Comparison of ENCODE assay signal across 27 cellular contexts in genomic region chr6:57064809-57065208, GRCh38. TPM values are rescaled to one million over a fixed set of nuclear protein-coding genes. Genes with fewer than 3 reads are reported as not detected.
DNase-seq lines count a peak whose midpoint lies in the region; ATAC-seq and TF ChIP-seq lines count a peak whose summit lies in the region.
"Had no signal": no experiment of that assay in that cellular context is flagged by ENCODE, and none has a peak within 500 bp of the region (broad histone marks: within the 10 kb centered on the region; RNA-seq: fewer than 3 reads in every experiment).

No MANE protein-coding gene starts in this region.

- TF ChIP-seq EP300 in SK-N-SH (IDR thresholded peaks at IDR 0.05; ENCODE audit: borderline replicate concordance in 1 of 2, low read depth in 1 of 2, low read length in 1 of 2): no peak

- no peak overlapping the region for H3K4me3 ChIP-seq in SK-N-SH (ENCODE audit: low read depth in 2 of 2, low read length in 1 of 2)
- H3K4me3 ChIP-seq in fibroblast of pulmonary artery (replicated peaks; ENCODE audit: low read depth, low read length): no peak overlapping the region
- H3K4me3 ChIP-seq: lung, spleen, thyroid gland had no signal

- no peaks in the 10 kb centered on the region for H3K9me3 ChIP-seq in SK-N-SH
- H3K9me3 ChIP-seq: spleen, thyroid gland had no signal

- H3K36me3 ChIP-seq in SK-N-SH (replicated peaks in 1 of 2; ENCODE audit: control insufficient read depth in 1 of 2, insufficient read depth in 2 of 2, low read length in 1 of 2): peaks cover 15 to 22% of the 10 kb centered on the region in 2 experiments

- no peak for TF ChIP-seq RAD21 in SK-N-SH (IDR thresholded peaks at IDR 0.05; ENCODE audit: low read length)

- POLR2A ChIA-PET in activated CD4-positive, alpha-beta T cell treated with anti-CD3 and anti-CD28 coated beads, Interleukin-2, amount 10 ng/mL, durations not matched to agents 7 days and 5 days (lab: Charles Lee): no interaction called here
- POLR2A ChIA-PET in SK-N-SH (lab: Yijun Ruan, JAX): no interaction called here

- TF ChIP-seq CTCF in SK-N-SH (IDR thresholded peaks at IDR 0.05) (no peak), fibroblast of pulmonary artery (IDR thresholded peaks at IDR 0.05; ENCODE audit: low read length, missing control alignments) (no peak)

- peaks cover 0 to 16% of the 10 kb centered on the region in 2 experiments; a peak in 2 of 4 replicates for H3K4me1 ChIP-seq in SK-N-SH (ENCODE audit: control insufficient read depth in 1 of 2, insufficient read depth in 2 of 2, low read depth in 1 of 2, low read length in 1 of 2)
- H3K4me1 ChIP-seq: spleen, thyroid gland had no signal

- no peaks in the 10 kb centered on the region for H3K9me2 ChIP-seq in SK-N-SH

- CTCF ChIA-PET in activated CD4-positive, alpha-beta T cell treated with anti-CD3 and anti-CD28 coated beads, Interleukin-2, amount 10 ng/mL, durations not matched to agents 7 days and 5 days (lab: Charles Lee): no interaction called here
- CTCF ChIA-PET in SK-N-SH (lab: Yijun Ruan, JAX): no interaction called here

- no peak for ATAC-seq in HG02642 (IDR thresholded peaks at IDR 0.05; ENCODE audit: poor library complexity, unreplicated experiment)
- ATAC-seq: activated T-cell treated with anti-CD3 and anti-CD28 coated beads, Interleukin-2, amount 50 U/mL, for 4 hours; esophagus mucosa; HCT116; stimulated activated naive CD8-positive, alpha-beta T cell treated with anti-CD3 and anti-CD28 coated beads, Interleukin-15, Interleukin-2, amounts not matched to agents 100 U/mL and 50 U/mL, for 24 hours had no signal

- H3K79me2 ChIP-seq in SK-N-SH (ENCODE audit: insufficient read depth): no peaks in the 10 kb centered on the region

- H2AFZ ChIP-seq in SK-N-SH (ENCODE audit: low read depth): no peak overlapping the region

- no peaks in the 10 kb centered on the region for H3K9me3 Mint-ChIP-seq in activated CD4-positive, alpha-beta T cell treated with anti-CD3 and anti-CD28 coated beads, Interleukin-2, amount 10 ng/mL, durations not matched to agents 7 days and 5 days
- H3K9me3 Mint-ChIP-seq: activated CD4-positive, alpha-beta memory T cell treated with anti-CD3 and anti-CD28 coated beads, Interleukin-2, amount 10 ng/mL, durations not matched to agents 7 days and 5 days; activated naive CD4-positive, alpha-beta T cell treated with anti-CD3 and anti-CD28 coated beads for 36 hours; activated T-cell treated with anti-CD3 and anti-CD28 coated beads, Interleukin-2, amount 50 U/mL, for 4 hours had no signal

- DNase-seq in activated CD4-positive, alpha-beta T cell treated with anti-CD3 and anti-CD28 coated beads, Interleukin-2, amount 10 ng/mL, durations not matched to agents 7 days and 5 days: no peak
- DNase-seq in activated CD4-positive, alpha-beta T cell treated with anti-CD3 and anti-CD28 coated beads, Interleukin-2, amount 50 U/mL, for 48 hours: no peak
- DNase-seq in SK-N-SH (no peak), fibroblast of pulmonary artery (ENCODE audit: low read depth) (peak; percentile 15), iPS-NIHi11 (ENCODE audit: low spot score) (no peak), NCI-H1694 treated with DMSO at 0.1 percent for 48 hours (lab: John Stamatoyannopoulos, UW) (no peak), substantia nigra (lab: John Stamatoyannopoulos, UW) (no peak)
- DNase-seq: 8988T; activated CD4-positive, alpha-beta memory T cell treated with anti-CD3 and anti-CD28 coated beads, Interleukin-2, amount 10 ng/mL, durations not matched to agents 7 days and 5 days; activated CD4-positive, CD25-positive, alpha-beta regulatory T cell; activated naive CD4-positive, alpha-beta T cell treated with anti-CD3 and anti-CD28 coated beads for 36 hours; activated T-cell treated with anti-CD3 and anti-CD28 coated beads, Interleukin-2, amount 50 U/mL, for 4 hours; aorta; C1 segment of cervical spinal cord; effector memory CD4-positive, alpha-beta T cell; KBM-7; NCI-H146; NCI-H69; retina; spleen; stimulated activated CD4-positive, alpha-beta T cell treated with anti-CD3 and anti-CD28 coated beads, Interleukin-4, amount 100 ng/mL, for 1 hour; stimulated activated naive CD8-positive, alpha-beta T cell treated with anti-CD3 and anti-CD28 coated beads, Interleukin-15, Interleukin-2, amounts not matched to agents 100 U/mL and 50 U/mL, for 24 hours; thyroid gland had no signal

- no peak overlapping the region for H3K9ac ChIP-seq in SK-N-SH

- H3K27ac ChIP-seq in SK-N-SH (ENCODE audit: low read depth in 2 of 2, low read length in 1 of 2) (peak overlapping the region in 1 of 2 experiments; percentile 23; a peak in 2 of 4 replicates), substantia nigra (ENCODE audit: low read depth, low read length, poor library complexity, severe bottlenecking) (no peak overlapping the region)
- H3K27ac ChIP-seq: spleen, thyroid gland had no signal

- 88% methylated on average over 1 of the region's 1 CpG for WGBS in SK-N-SH (ENCODE audit: low lambda C conversion rate)

- no peak overlapping the region; the same call in 1 of the 2 replicates for H3K4me2 ChIP-seq in SK-N-SH

- peaks cover 9% of the 10 kb centered on the region for H3K4me1 Mint-ChIP-seq in activated CD4-positive, alpha-beta T cell treated with anti-CD3 and anti-CD28 coated beads, Interleukin-2, amount 10 ng/mL, durations not matched to agents 7 days and 5 days

- peaks cover 25% of the 10 kb centered on the region for H3K36me3 Mint-ChIP-seq in activated CD4-positive, alpha-beta T cell treated with anti-CD3 and anti-CD28 coated beads, Interleukin-2, amount 10 ng/mL, durations not matched to agents 7 days and 5 days (ENCODE audit: low read depth)

- H3F3A ChIP-seq in SK-N-SH (replicated peaks; ENCODE audit: insufficient read depth): peaks cover 21% of the 10 kb centered on the region

- peak overlapping the region; percentile 38 for H3K27ac Mint-ChIP-seq in activated CD4-positive, alpha-beta T cell treated with anti-CD3 and anti-CD28 coated beads, Interleukin-2, amount 10 ng/mL, durations not matched to agents 7 days and 5 days
- H3K27ac Mint-ChIP-seq: activated CD4-positive, alpha-beta memory T cell treated with anti-CD3 and anti-CD28 coated beads, Interleukin-2, amount 10 ng/mL, durations not matched to agents 7 days and 5 days; activated naive CD4-positive, alpha-beta T cell treated with anti-CD3 and anti-CD28 coated beads for 36 hours had no signal

- no peaks in the 10 kb centered on the region for H3K27me3 Mint-ChIP-seq in activated CD4-positive, alpha-beta T cell treated with anti-CD3 and anti-CD28 coated beads, Interleukin-2, amount 10 ng/mL, durations not matched to agents 7 days and 5 days
- H3K27me3 Mint-ChIP-seq: activated CD4-positive, alpha-beta memory T cell treated with anti-CD3 and anti-CD28 coated beads, Interleukin-2, amount 10 ng/mL, durations not matched to agents 7 days and 5 days had no signal

- H4K20me1 ChIP-seq in SK-N-SH (ENCODE audit: insufficient read depth): no peaks in the 10 kb centered on the region

- H3K27me3 ChIP-seq in SK-N-SH (ENCODE audit: insufficient read depth): no peaks in the 10 kb centered on the region
- H3K27me3 ChIP-seq: spleen, thyroid gland had no signal

- H3K4me3 Mint-ChIP-seq in activated CD4-positive, alpha-beta T cell treated with anti-CD3 and anti-CD28 coated beads, Interleukin-2, amount 10 ng/mL, durations not matched to agents 7 days and 5 days: no peak overlapping the region
- H3K4me3 Mint-ChIP-seq: activated CD4-positive, alpha-beta memory T cell treated with anti-CD3 and anti-CD28 coated beads, Interleukin-2, amount 10 ng/mL, durations not matched to agents 7 days and 5 days; activated naive CD4-positive, alpha-beta T cell treated with anti-CD3 and anti-CD28 coated beads for 36 hours; activated T-cell treated with anti-CD3 and anti-CD28 coated beads, Interleukin-2, amount 50 U/mL, for 4 hours had no signal

TF ChIP-seq in SK-N-SH, 30 proteins besides CTCF, POLR2A, EP300 and RAD21:
- TF ChIP-seq JUND (IDR thresholded peaks at IDR 0.05) (no peak), TCF12 (IDR thresholded peaks at IDR 0.05) (peak; percentile 23; the same call in 1 of the 2 replicates)

RNA-seq across cellular contexts. Expression of gene KIAA1586, which starts 18.3 kb away (rescaled TPM):
- total RNA-seq in activated CD4-positive, alpha-beta T cell treated with anti-CD3 and anti-CD28 coated beads, Interleukin-2, amount 10 ng/mL, durations not matched to agents 7 days and 5 days: 10 to 100 TPM; 13.9 to 15.4 TPM
- polyA plus RNA-seq in SK-N-SH (2012; rRNA removed): 3.0 and 3.2 TPM in 2 replicates
- 4.4 and 7.3 TPM in 2 replicates for polyA plus RNA-seq in SK-N-SH (2012; cell fraction: cytosol; rRNA removed)
- polyA plus RNA-seq in SK-N-SH (2012; cell fraction: nucleus; rRNA removed): 1.5 and 2.7 TPM in 2 replicates

RNA-seq across cellular contexts. Expression of gene ZNF451, which starts 25.2 kb away (rescaled TPM):
- total RNA-seq in activated CD4-positive, alpha-beta T cell treated with anti-CD3 and anti-CD28 coated beads, Interleukin-2, amount 10 ng/mL, durations not matched to agents 7 days and 5 days: 10 to 100 TPM; 62.2 to 66.6 TPM
- polyA plus RNA-seq in SK-N-SH (2012; rRNA removed): 8.5 and 11.1 TPM in 2 replicates
- 9.4 and 9.8 TPM in 2 replicates for polyA plus RNA-seq in SK-N-SH (2012; cell fraction: cytosol; rRNA removed)
- polyA plus RNA-seq in SK-N-SH (2012; cell fraction: nucleus; rRNA removed): 17.4 and 24.1 TPM in 2 replicates
